Comparison of ENCODE assay signal across 31 cellular contexts in the genomic region with DNA sequence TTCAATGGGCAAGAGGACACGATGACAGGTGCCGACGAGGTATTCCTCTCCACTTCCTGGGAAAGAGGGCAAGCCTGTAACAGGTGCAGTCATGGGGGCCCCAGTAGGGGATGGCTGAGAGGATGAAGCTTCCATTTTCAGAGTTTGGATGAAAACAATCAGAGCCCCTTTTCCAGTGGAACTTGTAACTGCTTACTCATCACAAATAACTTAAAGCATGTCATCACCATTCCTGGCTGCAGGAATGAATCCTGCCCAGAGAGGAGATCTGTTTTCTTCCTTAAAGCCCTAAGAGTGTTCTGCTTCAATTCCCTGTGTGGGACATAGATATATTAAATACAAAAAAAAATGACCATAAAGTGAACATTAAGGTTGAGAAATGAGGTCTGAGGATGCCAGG.
"Had no signal": no experiment of that assay in that cellular context is flagged by ENCODE, and none has a peak within 500 bp of the region (broad histone marks: within the 10 kb centered on the region; RNA-seq: fewer than 3 reads in every experiment).

No MANE protein-coding gene starts in this region.

- H3K27ac Mint-ChIP-seq: activated B cell treated with CpG ODN at 0.5 μM for 24 hours; activated CD8-positive, alpha-beta T cell treated with anti-CD3 and anti-CD28 coated beads for 36 hours; activated naive CD8-positive, alpha-beta T cell; activated T-helper 17 cell treated with anti-CD3 and anti-CD28 coated beads, Interleukin-2, amount 50 U/mL, for 72 hours; dendritic cell treated with granulocyte-macrophage colony-stimulating factor and Interleukin-4, amounts not matched to agents 40 ng/mL and 50 ng/mL, for 4 days; endodermal cell; T-helper 2 cell treated with Interferon-gamma antibody and Interleukin-4, amounts not matched to agents 5 μg/mL and 100 μg/mL, for 36 hours had no signal

- H3K27me3 ChIP-seq: brain microvascular endothelial cell had no signal

- H3K4me1 Mint-ChIP-seq: activated B cell treated with CpG ODN at 0.5 μM for 24 hours; activated T-helper 17 cell treated with anti-CD3 and anti-CD28 coated beads, Interleukin-2, amount 50 U/mL, for 72 hours; central memory CD8-positive, alpha-beta T cell had no signal

- H3K9me3 Mint-ChIP-seq: activated CD8-positive, alpha-beta T cell treated with anti-CD3 and anti-CD28 coated beads for 36 hours; activated T-cell treated with anti-CD3 and anti-CD28 coated beads, Interleukin-2, amount 50 U/mL, for 4 hours; endodermal cell had no signal

- H3K27ac ChIP-seq: brain microvascular endothelial cell, coronary artery, dorsolateral prefrontal cortex, WERI-Rb-1 had no signal

- DNase-seq: activated B cell treated with CpG ODN at 0.5 μM for 24 hours; activated CD4-positive, alpha-beta T cell treated with anti-CD3 and anti-CD28 coated beads for 48 hours; activated CD4-positive, alpha-beta T cell treated with anti-CD3 and anti-CD28 coated beads, Interleukin-2, amount 50 U/mL, for 1 hour; activated CD4-positive, alpha-beta T cell treated with anti-CD3 and anti-CD28 coated beads, Interleukin-2, amount 50 U/mL, for 48 hours; activated CD8-positive, alpha-beta memory T cell treated with anti-CD3 and anti-CD28 coated beads for 24 hours; activated CD8-positive, alpha-beta T cell treated with anti-CD3 and anti-CD28 coated beads for 36 hours; activated effector memory CD4-positive, alpha-beta T cell treated with Interleukin-2 at 50 U/mL for 16 hours; activated gamma-delta T cell treated with Interleukin-2 at 50 U/mL for 16 hours; activated naive CD4-positive, alpha-beta T cell treated with anti-CD3 and anti-CD28 coated beads, Interleukin-2, amount 50 U/mL, for 16 hours; activated naive CD4-positive, alpha-beta T cell treated with Interleukin-2 at 50 U/mL for 16 hours; activated T-cell treated with anti-CD3 and anti-CD28 coated beads, Interleukin-2, amount 50 U/mL, for 4 hours; amniotic stem cell; anterior cingulate cortex; brain microvascular endothelial cell; dorsolateral prefrontal cortex; effector memory CD4-positive, alpha-beta T cell; endodermal cell; foreskin fibroblast; head of caudate nucleus; T1000; WERI-Rb-1 had no signal

- H3K4me3 Mint-ChIP-seq: activated B cell treated with CpG ODN at 0.5 μM for 24 hours; activated CD8-positive, alpha-beta T cell treated with anti-CD3 and anti-CD28 coated beads for 36 hours; activated naive CD8-positive, alpha-beta T cell; activated T-cell treated with anti-CD3 and anti-CD28 coated beads, Interleukin-2, amount 50 U/mL, for 4 hours; activated T-helper 17 cell treated with anti-CD3 and anti-CD28 coated beads, Interleukin-2, amount 50 U/mL, for 72 hours; central memory CD8-positive, alpha-beta T cell; dendritic cell treated with granulocyte-macrophage colony-stimulating factor and Interleukin-4, amounts not matched to agents 40 ng/mL and 50 ng/mL, for 4 days; endodermal cell; T-helper 2 cell treated with Interferon-gamma antibody and Interleukin-4, amounts not matched to agents 5 μg/mL and 100 μg/mL, for 36 hours had no signal

- H3K4me3 ChIP-seq: coronary artery, dorsolateral prefrontal cortex had no signal

- H3K27me3 Mint-ChIP-seq: activated B cell treated with CpG ODN at 0.5 μM for 24 hours; activated CD8-positive, alpha-beta T cell treated with anti-CD3 and anti-CD28 coated beads for 36 hours; activated naive CD8-positive, alpha-beta T cell; activated T-helper 17 cell treated with anti-CD3 and anti-CD28 coated beads, Interleukin-2, amount 50 U/mL, for 72 hours; central memory CD8-positive, alpha-beta T cell; dendritic cell treated with granulocyte-macrophage colony-stimulating factor and Interleukin-4, amounts not matched to agents 40 ng/mL and 50 ng/mL, for 4 days had no signal

- H3K36me3 ChIP-seq: brain microvascular endothelial cell, WERI-Rb-1 had no signal

- H3K36me3 Mint-ChIP-seq: activated naive CD8-positive, alpha-beta T cell had no signal

- ATAC-seq: activated CD4-positive, CD25-positive, alpha-beta regulatory T cell treated with anti-CD3 and anti-CD28 coated beads, Interleukin-2, amount 50 U/mL, for 24 hours; activated CD8-positive, alpha-beta T cell treated with anti-CD3 and anti-CD28 coated beads for 36 hours; activated T-cell treated with anti-CD3 and anti-CD28 coated beads, Interleukin-2, amount 50 U/mL, for 4 hours; activated T-helper 17 cell treated with anti-CD3 and anti-CD28 coated beads, Interleukin-2, amount 50 U/mL, for 72 hours; esophagus mucosa had no signal

- FAIRE-seq: astrocyte, frontal cortex had no signal
